13 cellular contexts compared by ENCODE assay signal in the genomic region with DNA sequence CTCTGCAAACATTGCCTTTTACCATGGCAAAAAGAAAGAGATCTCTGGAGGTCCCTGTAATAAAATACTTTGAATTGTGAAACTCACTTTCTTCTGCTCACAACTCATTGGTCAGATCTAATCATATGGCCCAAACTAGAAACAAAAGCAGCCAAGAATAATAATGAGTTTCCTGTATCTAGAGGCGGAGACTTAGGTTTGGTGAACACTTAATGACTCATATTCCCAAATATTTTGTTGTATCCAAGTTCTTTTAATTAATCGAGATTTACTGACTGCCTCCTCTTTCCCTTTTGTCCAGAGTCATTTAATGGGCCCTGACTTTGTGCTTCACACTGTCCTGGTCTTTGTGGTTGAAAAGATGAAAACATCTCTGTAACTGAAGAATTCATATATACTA.
DNase-seq lines count a peak whose midpoint lies in the region; ATAC-seq, FAIRE-seq and TF ChIP-seq lines count a peak whose summit lies in the region.
"Had no signal": no experiment of that assay in that cellular context is flagged by ENCODE, and none has a peak within 500 bp of the region (broad histone marks: within the 10 kb centered on the region; RNA-seq: fewer than 3 reads in every experiment).

No MANE protein-coding gene starts in this region.

- CTCF ChIA-PET in A673 (lab: Charles Lee), result no interaction called here

- peaks cover 6% of the 10 kb centered on the region for H3K4me1 ChIP-seq in A673 (ENCODE audit: insufficient read depth, low read length, poor library complexity, severe bottlenecking)
- H3K4me1 ChIP-seq in kidney (ENCODE audit: control insufficient read depth in 1 of 2, insufficient read depth in 1 of 2, low read depth in 1 of 2, low read length in 2 of 2), result no peaks in the 10 kb centered on the region
- H3K4me1 ChIP-seq: neural progenitor cell had no signal

- no peak overlapping the region for H3K27ac ChIP-seq in A673 (ENCODE audit: low read depth, low read length, poor library complexity, severe bottlenecking)
- H3K27ac ChIP-seq in kidney (ENCODE audit: low read depth in 2 of 2, low read length in 2 of 2), result no peak overlapping the region
- H3K27ac ChIP-seq: hepatocyte, neural progenitor cell had no signal

- peak; percentile 45 for FAIRE-seq in kidney (lab: Jason Lieb, UNC)

- ATAC-seq in GM21576 (IDR thresholded peaks at IDR 0.05; ENCODE audit: unreplicated experiment) (no peak), HG02623 (IDR thresholded peaks at IDR 0.05; ENCODE audit: unreplicated experiment) (no peak)

- H3K4me3 ChIP-seq in A673 (ENCODE audit: low read depth, low read length, poor library complexity, severe bottlenecking) (no peak overlapping the region), astrocyte of the spinal cord (ENCODE audit: low read depth, low read length) (no peak overlapping the region), kidney (ENCODE audit: low read length in 2 of 2) (no peak overlapping the region)
- H3K4me3 ChIP-seq: BLaER1 treated with 17β-estradiol and CSF1 and Interleukin-3, amounts not matched to agents 10 nM and 100 nM; hepatocyte; neural progenitor cell had no signal

- intact Hi-C loops in A673 (cut with micrococcal nuclease; ENCODE audit: unreplicated experiment) (no loop called here), kidney (cut with DNase I) (no loop called here)

- H3K9ac ChIP-seq in kidney (ENCODE audit: low read length in 2 of 2), result no peak overlapping the region
- H3K9ac ChIP-seq: BLaER1 treated with 17β-estradiol and CSF1 and Interleukin-3, amounts not matched to agents 10 nM and 100 nM; neural progenitor cell had no signal

- no peaks in the 10 kb centered on the region for H3K27me3 ChIP-seq in A673 (replicated peaks; ENCODE audit: insufficient read depth, low read depth, low read length, poor library complexity)
- H3K27me3 ChIP-seq: BLaER1 treated with 17β-estradiol and CSF1 and Interleukin-3, amounts not matched to agents 10 nM and 100 nM; hepatocyte; neural progenitor cell had no signal

- BruUV-seq in A673 (replicated peaks; lab: Mats Ljungman, UMichigan), result no TSS peak

- in situ Hi-C loops in astrocyte of the spinal cord (cut with HindIII; ENCODE audit: low sequenced_read_pairs), result no loop called here

- DNase-seq in A673 (ENCODE audit: low spot score), result peak; percentile 22
- peak; percentile 75 for DNase-seq in HS-5 (ENCODE audit: low read depth)
- DNase-seq in astrocyte of the spinal cord (ENCODE audit: low read depth, low spot score), result peak; percentile 95
- no peak for DNase-seq in kidney
- no peak for DNase-seq in germinal center (ENCODE audit: low spot score)
- DNase-seq in stimulated activated CD4-positive, alpha-beta T cell treated with anti-CD3 and anti-CD28 coated beads, Interleukin-2, amount 100 ng/mL, for 24 hours, result no peak
- DNase-seq: anterior cingulate cortex, NCI-H2171 treated with DMSO at 0.1 percent for 48 hours had no signal

- no peaks in the 10 kb centered on the region for H3K9me3 ChIP-seq in A673 (ENCODE audit: low read depth, low read length, poor library complexity, severe bottlenecking)
- no peaks in the 10 kb centered on the region for H3K9me3 ChIP-seq in kidney (ENCODE audit: control insufficient read depth in 1 of 2, low read length in 2 of 2)

- no peak for TF ChIP-seq CTCF in A673 (conservative IDR thresholded peaks at IDR 0.05; ENCODE audit: low read depth, low read length)
- TF ChIP-seq CTCF in astrocyte of the spinal cord (IDR thresholded peaks at IDR 0.05; ENCODE audit: low read depth, low read length), result no peak
- no peak for TF ChIP-seq CTCF in kidney (IDR thresholded peaks at IDR 0.05; ENCODE audit: borderline replicate concordance, extremely low read depth, insufficient read depth)

- POLR2A ChIA-PET in A673 (lab: Charles Lee; ENCODE audit: low non-redundant PET), result no interaction called here

- H3K36me3 ChIP-seq in A673 (ENCODE audit: insufficient read depth, low read length, poor library complexity, severe bottlenecking) (no peaks in the 10 kb centered on the region), kidney (ENCODE audit: control insufficient read depth in 1 of 2, insufficient read depth in 2 of 2, low read length in 2 of 2) (no peaks in the 10 kb centered on the region)
- H3K36me3 ChIP-seq: BLaER1 treated with 17β-estradiol and CSF1 and Interleukin-3, amounts not matched to agents 10 nM and 100 nM; neural progenitor cell had no signal

Comparison
In these comparisons a context has a peak if more than half of its experiments do, and no peak if none do; other contexts are left out.
1. DNase-seq: peak in A673 (single experiment), HS-5 (single experiment) and astrocyte of the spinal cord (single experiment); none in kidney (single experiment), germinal center (single experiment) and stimulated activated CD4-positive, alpha-beta T cell treated with anti-CD3 and anti-CD28 coated beads, Interleukin-2, amount 100 ng/mL, for 24 hours (0 of 2).